In genomic region chr12:90163975-90164374, GRCh38 we compare ENCODE assay signal across 15 cellular contexts.
DNase-seq lines count a peak whose midpoint lies in the region; ATAC-seq and TF ChIP-seq lines count a peak whose summit lies in the region.
"Had no signal": no experiment of that assay in that cellular context is flagged by ENCODE, and none has a peak within 500 bp of the region (broad histone marks: within the 10 kb centered on the region; RNA-seq: fewer than 3 reads in every experiment).

No MANE protein-coding gene starts in this region.

- no peaks in the 10 kb centered on the region for H4K20me1 ChIP-seq in GM23248 (ENCODE audit: insufficient read depth)

- H3K27ac ChIP-seq in GM23248 = no peak overlapping the region
- H3K27ac ChIP-seq: cardiac muscle cell, PC-9, vagina had no signal

- H3K9ac ChIP-seq in GM23248 = no peak overlapping the region

- no peaks in the 10 kb centered on the region for H3K9me3 ChIP-seq in GM23248 (ENCODE audit: low read depth)
- H3K9me3 ChIP-seq: vagina had no signal

- no peak overlapping the region for H3K4me2 ChIP-seq in GM23248 (ENCODE audit: unreplicated experiment)
- H3K4me2 ChIP-seq: PC-9 had no signal

- H3K27me3 ChIP-seq in GM23248 (replicated peaks; ENCODE audit: insufficient read depth) = no peaks in the 10 kb centered on the region
- H3K27me3 ChIP-seq: cardiac muscle cell, vagina had no signal

- 25 to 42% methylated on average over 3 of the region's 3 CpGs for WGBS in GM23248 (ENCODE audit: low coverage in 1 of 2, low lambda C conversion rate in 2 of 2, missing lambda C conversion rate in 2 of 2), 2 experiments

- no peak overlapping the region for H2AFZ ChIP-seq in GM23248
- H2AFZ ChIP-seq: PC-9 had no signal

- H3K4me3 ChIP-seq in GM23248 = no peak overlapping the region
- H3K4me3 ChIP-seq in fibroblast of villous mesenchyme (ENCODE audit: low read depth, low read length) = no peak overlapping the region
- H3K4me3 ChIP-seq: cardiac muscle cell, PC-9, vagina had no signal

- no peaks in the 10 kb centered on the region for H3K4me1 ChIP-seq in GM23248 (ENCODE audit: insufficient read depth)
- H3K4me1 ChIP-seq: vagina had no signal

- in situ Hi-C loops in GM23248 (cut with MboI) = no loop called here

- no peaks in the 10 kb centered on the region for H3F3A ChIP-seq in GM23248 (ENCODE audit: insufficient read depth)

- H3K79me2 ChIP-seq in GM23248 (ENCODE audit: insufficient read depth) = no peaks in the 10 kb centered on the region

- peak; percentile 19 for DNase-seq in EH (ENCODE audit: low read depth)
- peak; percentile 5 for DNase-seq in GM23248
- peak; percentile 27 for DNase-seq in NCI-H69 (lab: John Stamatoyannopoulos, UW)
- no peak for DNase-seq in fibroblast of villous mesenchyme (ENCODE audit: low read depth)
- DNase-seq in NCI-H2107 (lab: John Stamatoyannopoulos, UW) = no peak
- no peak for DNase-seq in NCI-H446 (lab: John Stamatoyannopoulos, UW)
- DNase-seq: activated B cell treated with CpG ODN at 0.5 μM for 24 hours; CD4-positive, CD25-positive, alpha-beta regulatory T cell; effector CD8-positive, alpha-beta T cell; NCI-H1417; NCI-H345; PC-9 had no signal

- no peaks in the 10 kb centered on the region for H3K9me2 ChIP-seq in GM23248 (ENCODE audit: insufficient read depth)

- H3K36me3 ChIP-seq in GM23248 (ENCODE audit: low read depth) = no peaks in the 10 kb centered on the region
- H3K36me3 ChIP-seq: cardiac muscle cell, vagina had no signal

- peak; percentile 26 for TF ChIP-seq CTCF in fibroblast of villous mesenchyme (IDR thresholded peaks at IDR 0.05; ENCODE audit: insufficient read depth, low read depth, low read length)

- no peak for ATAC-seq in HG02623 (IDR thresholded peaks at IDR 0.05; ENCODE audit: unreplicated experiment)

Comparison
In these comparisons a context has a peak if more than half of its experiments do, and no peak if none do; other contexts are left out.
1. DNase-seq: peak in EH (single experiment), GM23248 (single experiment) and NCI-H69 (single experiment); none in fibroblast of villous mesenchyme (single experiment), NCI-H2107 (single experiment) and NCI-H446 (0 of 2).